10 cellular contexts compared by ENCODE assay signal in the genomic region with DNA sequence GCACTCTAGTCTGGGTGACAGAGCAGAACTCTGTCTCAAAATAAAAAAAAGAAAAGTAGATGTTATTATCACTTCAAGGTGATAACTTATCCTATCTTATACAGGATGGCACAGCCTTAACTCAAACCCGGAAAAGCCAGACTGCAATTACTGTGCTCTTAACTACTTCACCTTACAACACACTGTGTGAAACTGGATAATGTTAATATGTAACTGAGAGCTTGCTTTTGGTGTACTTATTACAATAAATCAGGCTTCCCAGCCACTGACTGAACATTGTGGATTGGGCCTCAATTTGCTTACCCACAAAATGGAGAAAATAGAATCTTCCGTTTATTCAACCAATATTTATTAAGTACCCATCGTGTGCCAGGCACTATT. TPM values are rescaled to one million over a fixed set of nuclear protein-coding genes. Genes with fewer than 3 reads are reported as not detected.
A peak's percentile ranks its signal among the peaks of the same experiment; 100 is the strongest.
DNase-seq lines count a peak whose midpoint lies in the region; ATAC-seq, FAIRE-seq and TF ChIP-seq lines count a peak whose summit lies in the region.
"Had no signal": no experiment of that assay in that cellular context is flagged by ENCODE, and none has a peak within 500 bp of the region (broad histone marks: within the 10 kb centered on the region; RNA-seq: fewer than 3 reads in every experiment).

No MANE protein-coding gene starts in this region.

- H4K20me1 ChIP-seq in DND-41 (ENCODE audit: insufficient read depth, low read length) (peaks cover 16% of the 10 kb centered on the region; the same call in 1 of the 2 replicates), KMS-11 (ENCODE audit: insufficient read depth) (no peaks in the 10 kb centered on the region), GM12878 (ENCODE audit: control insufficient read depth, insufficient read depth) (no peaks in the 10 kb centered on the region)

- H3K4me1 ChIP-seq in DND-41 (ENCODE audit: insufficient read depth, low read length): peaks cover 46% of the 10 kb centered on the region
- H3K4me1 ChIP-seq in KMS-11 (ENCODE audit: low read depth, poor library complexity, severe bottlenecking): peaks cover 44% of the 10 kb centered on the region
- H3K4me1 ChIP-seq in GM12878 (ENCODE audit: control insufficient read depth, insufficient read depth, low read length): no peaks in the 10 kb centered on the region
- peaks cover 10 to 16% of the 10 kb centered on the region in 2 donors for H3K4me1 ChIP-seq in naive thymus-derived CD4-positive, alpha-beta T cell (ENCODE audit: control insufficient read depth in 2 of 2, insufficient read depth in 2 of 2, low read length in 2 of 2)

- H3K27ac ChIP-seq in DND-41 (ENCODE audit: low read length) (peak overlapping the region; percentile 95), KMS-11 (peak overlapping the region; percentile 82), GM12878 (ENCODE audit: control insufficient read depth, insufficient read depth) (peak overlapping the region; percentile 98)
- H3K27ac ChIP-seq in naive thymus-derived CD4-positive, alpha-beta T cell (ENCODE audit: low read depth, low read length): no peak overlapping the region

- no peaks in the 10 kb centered on the region for H3K9me3 ChIP-seq in DND-41 (ENCODE audit: insufficient read depth, low read length, severe bottlenecking)
- H3K9me3 ChIP-seq in GM12878 (replicated peaks; ENCODE audit: control insufficient read depth, insufficient read depth, low read length): no peaks in the 10 kb centered on the region
- no peaks in the 10 kb centered on the region for H3K9me3 ChIP-seq in naive thymus-derived CD4-positive, alpha-beta T cell (ENCODE audit: control insufficient read depth in 2 of 3, low read length in 3 of 3)

- H3K4me3 ChIP-seq in DND-41 (ENCODE audit: low read depth in 1 of 2, low read length in 2 of 2) (peak overlapping the region; percentile 63 to 80; a peak in 3 of 4 replicates), KMS-11 (IDR thresholded peaks at IDR 0.05; ENCODE audit: insufficient read depth, low read depth, low read length) (peak overlapping the region; percentile 95), GM12878 (peak overlapping the region; percentile 98)
- H3K4me3 ChIP-seq in naive thymus-derived CD4-positive, alpha-beta T cell (ENCODE audit: low read length): peak overlapping the region; percentile 83

- no peak for TF ChIP-seq POLR2A in GM12878 (IDR thresholded peaks at IDR 0.05; ENCODE audit: low read depth, low read length)

- peaks cover 0 to 31% (median 11%) of the 10 kb centered on the region in 5 donors for H3K36me3 Mint-ChIP-seq in naive thymus-derived CD4-positive, alpha-beta T cell

- DNase-seq in DND-41 (no peak), GM12878 (ENCODE audit: low read depth, low spot score) (peak; percentile 7), NCI-H1048 (lab: John Stamatoyannopoulos, UW) (no peak), globus pallidus (ENCODE audit: low spot score) (no peak)
- DNase-seq in naive thymus-derived CD4-positive, alpha-beta T cell: no peak
- DNase-seq: left ventricle myocardium superior, NCI-H1436 had no signal

- TF ChIP-seq RAD21 in GM12878 (IDR thresholded peaks at IDR 0.05; ENCODE audit: insufficient read depth, low read depth, low read length): no peak

- SMC1A ChIA-PET in GM12878 (lab: Charles Lee; ENCODE audit: uncharacterized antibody, unreplicated experiment): interaction anchor here (2.0 kb wide), 1 partner anchor 35 kb away, joined by 7 read pairs; no protein-coding TSS in a partner anchor

- ATAC-seq in DND-41 (ENCODE audit: insufficient read depth, low read depth) (no peak), GM12878 (peak; percentile 22), HG03280 (IDR thresholded peaks at IDR 0.05; ENCODE audit: unreplicated experiment) (no peak), HG03378 (IDR thresholded peaks at IDR 0.05; ENCODE audit: unreplicated experiment) (no peak)
- ATAC-seq in naive thymus-derived CD4-positive, alpha-beta T cell: no peak
- ATAC-seq: left ventricle myocardium superior had no signal

- H3K4me2 ChIP-seq in DND-41 (ENCODE audit: insufficient read depth, low read length) (peak overlapping the region; percentile 80), KMS-11 (peak overlapping the region; percentile 97), GM12878 (ENCODE audit: control insufficient read depth, insufficient read depth) (peak overlapping the region; percentile 89)

- POLR2A ChIA-PET in GM12878 (lab: Charles Lee): interaction anchor here (1.2 kb wide), 1 partner anchor 283 kb away, joined by 3 read pairs; no protein-coding TSS in a partner anchor
- POLR2A ChIA-PET in naive thymus-derived CD4-positive, alpha-beta T cell (lab: Charles Lee): interaction anchor here (3.1 to 5.0 kb wide), 3 partner anchors 16 to 36 kb away, joined by 31 to 68 read pairs (median 53); a partner anchor contains a TSS

- H3K27ac Mint-ChIP-seq in naive thymus-derived CD4-positive, alpha-beta T cell: peak overlapping the region in 3 of 9 donors; percentile 98 to 99 (median 99)

- H3K36me3 ChIP-seq in DND-41 (ENCODE audit: insufficient read depth, low read length) (peaks cover 63% of the 10 kb centered on the region), KMS-11 (ENCODE audit: insufficient read depth) (peaks cover 39% of the 10 kb centered on the region; the same call in 1 of the 2 replicates), GM12878 (ENCODE audit: control insufficient read depth in 2 of 2, insufficient read depth in 2 of 2, low read length in 1 of 2) (peaks cover 3 to 19% of the 10 kb centered on the region in 2 experiments)
- peaks cover 0 to 12% (median 5%) of the 10 kb centered on the region in 3 experiments for H3K36me3 ChIP-seq in naive thymus-derived CD4-positive, alpha-beta T cell (ENCODE audit: control insufficient read depth in 2 of 3, insufficient read depth in 3 of 3, low read length in 3 of 3)

- peaks cover 6 to 55% (median 36%) of the 10 kb centered on the region in 7 donors for H3K4me1 Mint-ChIP-seq in naive thymus-derived CD4-positive, alpha-beta T cell

- TF ChIP-seq CTCF in DND-41 (IDR thresholded peaks at IDR 0.05; ENCODE audit: borderline replicate concordance, extremely low read depth, low read length, poor library complexity, severe bottlenecking) (no peak), KMS-11 (conservative IDR thresholded peaks at IDR 0.05; ENCODE audit: low read depth, low read length) (no peak), GM12878 (IDR thresholded peaks at IDR 0.05 in 2 of 3, conservative IDR thresholded peaks at IDR 0.05 in 1 of 3; ENCODE audit: control insufficient read depth in 2 of 3, extremely low read depth in 1 of 3, insufficient read depth in 1 of 3, low read depth in 3 of 3, low read length in 3 of 3) (no peak)

- 1% methylated on average over 3 of the region's 3 CpGs for WGBS in GM12878 (ENCODE audit: insufficient coverage, insufficient replicate concordance, low lambda C conversion rate, missing lambda C conversion rate)

- no peak for FAIRE-seq in GM12878 (lab: Jason Lieb, UNC)

- peaks cover 84% of the 10 kb centered on the region for H3K79me2 ChIP-seq in DND-41 (ENCODE audit: insufficient read depth, low read length)
- H3K79me2 ChIP-seq in KMS-11 (ENCODE audit: insufficient read depth, low read depth): peaks cover 73% of the 10 kb centered on the region
- peaks cover 51% of the 10 kb centered on the region for H3K79me2 ChIP-seq in GM12878 (ENCODE audit: control insufficient read depth, insufficient read depth, low read length)

- CTCF ChIA-PET in GM12878 (lab: Yijun Ruan, JAX): interaction anchor here (4.8 kb wide), 1 partner anchor 283 kb away, joined by 31 read pairs; no protein-coding TSS in a partner anchor
- CTCF ChIA-PET in naive thymus-derived CD4-positive, alpha-beta T cell (lab: Charles Lee): no interaction called here

- intact Hi-C loops in GM12878 (cut with micrococcal nuclease; ENCODE audit: unreplicated experiment): loop anchor here (1.0 to 5.0 kb wide), 2 partner anchors 37 to 284 kb away; a partner anchor contains a TSS
- intact Hi-C loops in naive thymus-derived CD4-positive, alpha-beta T cell (cut with micrococcal nuclease): loop anchor here (5.0 to 10.0 kb wide), 4 partner anchors 258 to 1438 kb away; a partner anchor contains a TSS

- H3K27me3 Mint-ChIP-seq in naive thymus-derived CD4-positive, alpha-beta T cell: no peaks in the 10 kb centered on the region

- peak overlapping the region in 8 of 10 donors; percentile 20 to 100 (median 99) for H3K4me3 Mint-ChIP-seq in naive thymus-derived CD4-positive, alpha-beta T cell

- H3K27me3 ChIP-seq in DND-41 (ENCODE audit: insufficient read depth, low read length, poor library complexity): no peaks in the 10 kb centered on the region
- no peaks in the 10 kb centered on the region for H3K27me3 ChIP-seq in KMS-11 (ENCODE audit: insufficient read depth, low read depth)
- no peaks in the 10 kb centered on the region for H3K27me3 ChIP-seq in GM12878 (replicated peaks in 1 of 2; ENCODE audit: control insufficient read depth in 2 of 2, insufficient read depth in 2 of 2, low read length in 1 of 2)
- no peaks in the 10 kb centered on the region for H3K27me3 ChIP-seq in naive thymus-derived CD4-positive, alpha-beta T cell (ENCODE audit: control insufficient read depth in 2 of 2, insufficient read depth in 2 of 2, low read length in 2 of 2)

- in situ Hi-C loops in GM12878 (cut with MboI): loop anchor here (5.0 kb wide), 1 partner anchor 284 kb away; no protein-coding TSS in a partner anchor

- no TSS peak for BruUV-seq in GM12878 (replicated peaks; lab: Mats Ljungman, UMichigan)

- H2AFZ ChIP-seq in DND-41 (ENCODE audit: low read depth, low read length): no peak overlapping the region
- H2AFZ ChIP-seq in KMS-11 (ENCODE audit: low read depth): no peak overlapping the region
- H2AFZ ChIP-seq in GM12878 (ENCODE audit: control insufficient read depth, low read depth, low read length): peak overlapping the region; percentile 98

- TF ChIP-seq EP300 in GM12878 (IDR thresholded peaks at IDR 0.05; ENCODE audit: borderline replicate concordance in 1 of 2, control insufficient read depth in 1 of 2, low read depth in 2 of 2, low read length in 2 of 2): no peak

- H3K9me3 Mint-ChIP-seq in naive thymus-derived CD4-positive, alpha-beta T cell: peaks cover 0 to 3% (median 0%) of the 10 kb centered on the region in 11 donors

- RAD21 ChIA-PET in GM12878 (lab: Charles Lee; ENCODE audit: unreplicated experiment): interaction anchor here (1.3 to 1.9 kb wide), 2 partner anchors 37 to 191 kb away, joined by 3 to 12 read pairs; a partner anchor contains a TSS

- peak overlapping the region; percentile 81 for H3K9ac ChIP-seq in DND-41 (ENCODE audit: low read depth, low read length)
- H3K9ac ChIP-seq in KMS-11: peak overlapping the region; percentile 78
- H3K9ac ChIP-seq in GM12878 (ENCODE audit: control insufficient read depth, insufficient read depth, low read length): peak overlapping the region; percentile 99

RNA-seq across cellular contexts. Expression of a gene that starts 1.4 kb away (rescaled TPM):
- total RNA-seq in GM12878 (2013; cell fraction: nucleolus; rRNA removed): 11.0 and 11.8 TPM in 2 replicates
- total RNA-seq in GM12878 (2014; rRNA removed) (32.1 and 33.3 TPM in 2 replicates), GM12878 (2014; rRNA removed; fragmentation: Illumina TruSeq; extraction: Trizol) (30.2 and 31.2 TPM in 2 replicates), GM12878 (2021) (24.5 and 27.2 TPM in 2 replicates)
- polyA plus RNA-seq in GM12878 (2011; ENCODE audit: low read depth): 9.5 TPM
- polyA plus RNA-seq in GM12878 (2011; rRNA removed) (27.6 and 31.6 TPM in 2 replicates), GM12878 (2014; fragmentation: Illumina TruSeq; extraction: Trizol) (30.1 and 34.6 TPM in 2 replicates), GM12878 (2014; fragmentation: Nextera tagmentation; extraction: Ambion mirVana) (10 to 100 TPM in 1 of 2 experiments, 1 to 10 TPM in 1; 7.7 to 10.3 TPM), GM12878 (2014; rRNA removed) (26.9 and 28.3 TPM in 2 replicates), GM12878 (2016; fragmentation: Nextera tagmentation; extraction: Ambion mirVana) (10 to 100 TPM; 26.7 to 29.0 TPM)
- 30.2 and 35.2 TPM in 2 replicates for polyA plus RNA-seq in GM12878 (2011; cell fraction: cytosol; rRNA removed)
- 23.2 and 31.7 TPM in 2 replicates for polyA plus RNA-seq in GM12878 (2011; cell fraction: nucleus; rRNA removed)
- 10.0 and 13.6 TPM in 2 replicates for polyA plus RNA-seq in GM12878 (2012)
- 32.9 and 40.0 TPM in 2 replicates for polyA minus RNA-seq in GM12878 (2011; rRNA and poly(A)+ RNA removed)
- polyA minus RNA-seq in GM12878 (2011; cell fraction: cytosol; rRNA and poly(A)+ RNA removed): 14.3 and 17.8 TPM in 2 replicates
- 9.8 and 16.8 TPM in 2 replicates for polyA minus RNA-seq in GM12878 (2011; cell fraction: nucleus; rRNA and poly(A)+ RNA removed)
- total RNA-seq in naive thymus-derived CD4-positive, alpha-beta T cell: 10 to 100 TPM in 1 of 5 experiments, 1 to 10 TPM in 3, under 1 TPM in 1; 0.97 to 25.2 (median 1.3) TPM
- polyA plus RNA-seq in naive thymus-derived CD4-positive, alpha-beta T cell: under 1 TPM in 1 of 2 donors, not detected in 1; 0.74 TPM

RNA-seq across cellular contexts. Expression of a gene that starts 1.6 kb away (rescaled TPM):
- 54.6 and 59.8 TPM in 2 replicates for total RNA-seq in GM12878 (2013; cell fraction: nucleolus; rRNA removed)
- total RNA-seq in GM12878 (2014; rRNA removed) (31.6 and 33.7 TPM in 2 replicates), GM12878 (2014; rRNA removed; fragmentation: Illumina TruSeq; extraction: Trizol) (32.5 and 34.8 TPM in 2 replicates), GM12878 (2021) (73.4 and 78.5 TPM in 2 replicates)
- 28.1 TPM for polyA plus RNA-seq in GM12878 (2011; ENCODE audit: low read depth)
- polyA plus RNA-seq in GM12878 (2011; rRNA removed) (59.5 and 75.6 TPM in 2 replicates), GM12878 (2014; fragmentation: Illumina TruSeq; extraction: Trizol) (56.3 and 76.8 TPM in 2 replicates), GM12878 (2014; fragmentation: Nextera tagmentation; extraction: Ambion mirVana) (100 to 1,000 TPM in 1 of 2 experiments, 10 to 100 TPM in 1; 86.8 to 104 TPM), GM12878 (2014; rRNA removed) (33.4 and 33.5 TPM in 2 replicates), GM12878 (2016; fragmentation: Nextera tagmentation; extraction: Ambion mirVana) (100 to 1,000 TPM; 104 to 117 TPM)
- polyA plus RNA-seq in GM12878 (2011; cell fraction: cytosol; rRNA removed): 39.2 and 42.7 TPM in 2 replicates
- polyA plus RNA-seq in GM12878 (2011; cell fraction: nucleus; rRNA removed): 75.2 and 75.8 TPM in 2 replicates
- 42.2 and 47.8 TPM in 2 replicates for polyA plus RNA-seq in GM12878 (2012)
- polyA minus RNA-seq in GM12878 (2011; rRNA and poly(A)+ RNA removed): 62.3 and 88.9 TPM in 2 replicates
- polyA minus RNA-seq in GM12878 (2011; cell fraction: cytosol; rRNA and poly(A)+ RNA removed): 10.8 and 18.6 TPM in 2 replicates
- polyA minus RNA-seq in GM12878 (2011; cell fraction: nucleus; rRNA and poly(A)+ RNA removed): 40.9 and 62.1 TPM in 2 replicates
- 10 to 100 TPM; 62.1 to 98.7 (median 81.6) TPM for total RNA-seq in naive thymus-derived CD4-positive, alpha-beta T cell
- 10 to 100 TPM; 34.7 to 35.9 TPM for polyA plus RNA-seq in naive thymus-derived CD4-positive, alpha-beta T cell

RNA-seq across cellular contexts. Expression of a gene that starts 36.8 kb away (rescaled TPM):
- 41.1 and 41.7 TPM in 2 replicates for total RNA-seq in GM12878 (2013; cell fraction: nucleolus; rRNA removed)
- total RNA-seq in GM12878 (2014; rRNA removed): 20.2 and 21.1 TPM in 2 replicates
- 11.7 and 13.9 TPM in 2 replicates for total RNA-seq in GM12878 (2014; rRNA removed; fragmentation: Illumina TruSeq; extraction: Trizol)
- 25.1 and 29.4 TPM in 2 replicates for total RNA-seq in GM12878 (2021)
- 6.2 TPM for polyA plus RNA-seq in GM12878 (2011; ENCODE audit: low read depth)
- 4.6 and 8.9 TPM in 2 replicates for polyA plus RNA-seq in GM12878 (2011; rRNA removed)
- 7.4 and 9.5 TPM in 2 replicates for polyA plus RNA-seq in GM12878 (2011; cell fraction: cytosol; rRNA removed)
- polyA plus RNA-seq in GM12878 (2011; cell fraction: nucleus; rRNA removed): 42.5 and 49.3 TPM in 2 replicates
- polyA plus RNA-seq in GM12878 (2012): 12.9 and 15.0 TPM in 2 replicates
- polyA plus RNA-seq in GM12878 (2014; fragmentation: Illumina TruSeq; extraction: Trizol): 14.4 and 15.2 TPM in 2 replicates
- polyA plus RNA-seq in GM12878 (2014; fragmentation: Nextera tagmentation; extraction: Ambion mirVana): 1 to 10 TPM in 1 of 2 experiments, under 1 TPM in 1; 0.90 to 2.2 TPM
- polyA plus RNA-seq in GM12878 (2014; rRNA removed): 19.6 and 21.0 TPM in 2 replicates
- polyA plus RNA-seq in GM12878 (2016; fragmentation: Nextera tagmentation; extraction: Ambion mirVana): 10 to 100 TPM; 14.6 to 18.8 TPM
- 8.3 and 14.3 TPM in 2 replicates for polyA minus RNA-seq in GM12878 (2011; rRNA and poly(A)+ RNA removed)
- 8.8 and 11.2 TPM in 2 replicates for polyA minus RNA-seq in GM12878 (2011; cell fraction: cytosol; rRNA and poly(A)+ RNA removed)
- polyA minus RNA-seq in GM12878 (2011; cell fraction: nucleus; rRNA and poly(A)+ RNA removed): 24.3 and 37.3 TPM in 2 replicates
- total RNA-seq in naive thymus-derived CD4-positive, alpha-beta T cell: 10 to 100 TPM; 44.5 to 91.2 (median 58.3) TPM
- 10 to 100 TPM in 1 of 2 donors, 1 to 10 TPM in 1; 5.2 to 16.7 TPM for polyA plus RNA-seq in naive thymus-derived CD4-positive, alpha-beta T cell
